ENCODE assay signal across 1 cellular context in genomic region chr1:20787100-20787774, GRCh38.
TF ChIP-seq lines count a peak whose summit lies in the region.

HP1BP3 (minus strand) TSS chr1:20787307; CDS start chr1:20780440, 6,867 bp downstream.

TF ChIP-seq in HEK293, 187 proteins besides CTCF, POLR2A, EP300 and RAD21 (continued from another document):
- peak; percentile 16; the same call in 1 of the 2 replicates for TF ChIP-seq ZNF692 (tag by site-specific recombination; IDR thresholded peaks at IDR 0.05)
- no peak for TF ChIP-seq ZNF426 (tag by site-specific recombination; IDR thresholded peaks at IDR 0.05)
- TF ChIP-seq, protein P1, sequence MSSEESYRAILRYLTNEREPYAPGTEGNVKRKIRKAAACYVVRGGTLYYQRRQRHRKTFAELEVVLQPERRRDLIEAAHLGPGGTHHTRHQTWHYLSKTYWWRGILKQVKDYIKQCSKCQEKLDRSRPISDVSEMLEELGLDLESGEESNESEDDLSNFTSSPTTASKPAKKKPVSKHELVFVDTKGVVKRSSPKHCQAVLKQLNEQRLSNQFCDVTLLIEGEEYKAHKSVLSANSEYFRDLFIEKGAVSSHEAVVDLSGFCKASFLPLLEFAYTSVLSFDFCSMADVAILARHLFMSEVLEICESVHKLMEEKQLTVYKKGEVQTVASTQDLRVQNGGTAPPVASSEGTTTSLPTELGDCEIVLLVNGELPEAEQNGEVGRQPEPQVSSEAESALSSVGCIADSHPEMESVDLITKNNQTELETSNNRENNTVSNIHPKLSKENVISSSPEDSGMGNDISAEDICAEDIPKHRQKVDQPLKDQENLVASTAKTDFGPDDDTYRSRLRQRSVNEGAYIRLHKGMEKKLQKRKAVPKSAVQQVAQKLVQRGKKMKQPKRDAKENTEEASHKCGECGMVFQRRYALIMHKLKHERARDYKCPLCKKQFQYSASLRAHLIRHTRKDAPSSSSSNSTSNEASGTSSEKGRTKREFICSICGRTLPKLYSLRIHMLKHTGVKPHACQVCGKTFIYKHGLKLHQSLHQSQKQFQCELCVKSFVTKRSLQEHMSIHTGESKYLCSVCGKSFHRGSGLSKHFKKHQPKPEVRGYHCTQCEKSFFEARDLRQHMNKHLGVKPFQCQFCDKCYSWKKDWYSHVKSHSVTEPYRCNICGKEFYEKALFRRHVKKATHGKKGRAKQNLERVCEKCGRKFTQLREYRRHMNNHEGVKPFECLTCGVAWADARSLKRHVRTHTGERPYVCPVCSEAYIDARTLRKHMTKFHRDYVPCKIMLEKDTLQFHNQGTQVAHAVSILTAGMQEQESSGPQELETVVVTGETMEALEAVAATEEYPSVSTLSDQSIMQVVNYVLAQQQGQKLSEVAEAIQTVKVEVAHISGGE (tag by site-specific recombination; conservative IDR thresholded peaks at IDR 0.05; ENCODE audit: low read depth), result 0 out of 2 replicates have a peak, but pooled peaks have one; percentile 22
- no peak for TF ChIP-seq MYNN (tag by site-specific recombination; IDR thresholded peaks at IDR 0.05; ENCODE audit: borderline replicate concordance)
- TF ChIP-seq KLF8 (tag by site-specific recombination; IDR thresholded peaks at IDR 0.05), result peak; percentile 47; the same call in 1 of the 2 replicates
- TF ChIP-seq, protein P2, sequence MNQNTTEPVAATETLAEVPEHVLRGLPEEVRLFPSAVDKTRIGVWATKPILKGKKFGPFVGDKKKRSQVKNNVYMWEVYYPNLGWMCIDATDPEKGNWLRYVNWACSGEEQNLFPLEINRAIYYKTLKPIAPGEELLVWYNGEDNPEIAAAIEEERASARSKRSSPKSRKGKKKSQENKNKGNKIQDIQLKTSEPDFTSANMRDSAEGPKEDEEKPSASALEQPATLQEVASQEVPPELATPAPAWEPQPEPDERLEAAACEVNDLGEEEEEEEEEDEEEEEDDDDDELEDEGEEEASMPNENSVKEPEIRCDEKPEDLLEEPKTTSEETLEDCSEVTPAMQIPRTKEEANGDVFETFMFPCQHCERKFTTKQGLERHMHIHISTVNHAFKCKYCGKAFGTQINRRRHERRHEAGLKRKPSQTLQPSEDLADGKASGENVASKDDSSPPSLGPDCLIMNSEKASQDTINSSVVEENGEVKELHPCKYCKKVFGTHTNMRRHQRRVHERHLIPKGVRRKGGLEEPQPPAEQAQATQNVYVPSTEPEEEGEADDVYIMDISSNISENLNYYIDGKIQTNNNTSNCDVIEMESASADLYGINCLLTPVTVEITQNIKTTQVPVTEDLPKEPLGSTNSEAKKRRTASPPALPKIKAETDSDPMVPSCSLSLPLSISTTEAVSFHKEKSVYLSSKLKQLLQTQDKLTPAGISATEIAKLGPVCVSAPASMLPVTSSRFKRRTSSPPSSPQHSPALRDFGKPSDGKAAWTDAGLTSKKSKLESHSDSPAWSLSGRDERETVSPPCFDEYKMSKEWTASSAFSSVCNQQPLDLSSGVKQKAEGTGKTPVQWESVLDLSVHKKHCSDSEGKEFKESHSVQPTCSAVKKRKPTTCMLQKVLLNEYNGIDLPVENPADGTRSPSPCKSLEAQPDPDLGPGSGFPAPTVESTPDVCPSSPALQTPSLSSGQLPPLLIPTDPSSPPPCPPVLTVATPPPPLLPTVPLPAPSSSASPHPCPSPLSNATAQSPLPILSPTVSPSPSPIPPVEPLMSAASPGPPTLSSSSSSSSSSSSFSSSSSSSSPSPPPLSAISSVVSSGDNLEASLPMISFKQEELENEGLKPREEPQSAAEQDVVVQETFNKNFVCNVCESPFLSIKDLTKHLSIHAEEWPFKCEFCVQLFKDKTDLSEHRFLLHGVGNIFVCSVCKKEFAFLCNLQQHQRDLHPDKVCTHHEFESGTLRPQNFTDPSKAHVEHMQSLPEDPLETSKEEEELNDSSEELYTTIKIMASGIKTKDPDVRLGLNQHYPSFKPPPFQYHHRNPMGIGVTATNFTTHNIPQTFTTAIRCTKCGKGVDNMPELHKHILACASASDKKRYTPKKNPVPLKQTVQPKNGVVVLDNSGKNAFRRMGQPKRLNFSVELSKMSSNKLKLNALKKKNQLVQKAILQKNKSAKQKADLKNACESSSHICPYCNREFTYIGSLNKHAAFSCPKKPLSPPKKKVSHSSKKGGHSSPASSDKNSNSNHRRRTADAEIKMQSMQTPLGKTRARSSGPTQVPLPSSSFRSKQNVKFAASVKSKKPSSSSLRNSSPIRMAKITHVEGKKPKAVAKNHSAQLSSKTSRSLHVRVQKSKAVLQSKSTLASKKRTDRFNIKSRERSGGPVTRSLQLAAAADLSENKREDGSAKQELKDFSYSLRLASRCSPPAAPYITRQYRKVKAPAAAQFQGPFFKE (tag by site-specific recombination; IDR thresholded peaks at IDR 0.05; ENCODE audit: borderline replicate concordance), result no peak
- 0 out of 2 replicates have a peak, but pooled peaks have one; percentile 18 for TF ChIP-seq KLF16 (tag by site-specific recombination; IDR thresholded peaks at IDR 0.05)
- TF ChIP-seq ZFP69B (tag by site-specific recombination; IDR thresholded peaks at IDR 0.05), result peak; percentile 31
- TF ChIP-seq ZNF354C (tag by site-specific recombination; IDR thresholded peaks at IDR 0.05; ENCODE audit: borderline replicate concordance, low read depth), result no peak
- no peak for TF ChIP-seq EGR2 (tag by site-specific recombination; IDR thresholded peaks at IDR 0.05; ENCODE audit: low read depth)
- TF ChIP-seq, protein P3, sequence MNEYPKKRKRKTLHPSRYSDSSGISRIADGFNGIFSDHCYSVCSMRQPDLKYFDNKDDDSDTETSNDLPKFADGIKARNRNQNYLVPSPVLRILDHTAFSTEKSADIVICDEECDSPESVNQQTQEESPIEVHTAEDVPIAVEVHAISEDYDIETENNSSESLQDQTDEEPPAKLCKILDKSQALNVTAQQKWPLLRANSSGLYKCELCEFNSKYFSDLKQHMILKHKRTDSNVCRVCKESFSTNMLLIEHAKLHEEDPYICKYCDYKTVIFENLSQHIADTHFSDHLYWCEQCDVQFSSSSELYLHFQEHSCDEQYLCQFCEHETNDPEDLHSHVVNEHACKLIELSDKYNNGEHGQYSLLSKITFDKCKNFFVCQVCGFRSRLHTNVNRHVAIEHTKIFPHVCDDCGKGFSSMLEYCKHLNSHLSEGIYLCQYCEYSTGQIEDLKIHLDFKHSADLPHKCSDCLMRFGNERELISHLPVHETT (tag by site-specific recombination; IDR thresholded peaks at IDR 0.05), result no peak
- TF ChIP-seq PRDM1 (tag by site-specific recombination; IDR thresholded peaks at IDR 0.05), result peak; percentile 96
- no peak for TF ChIP-seq REST (tag by site-specific recombination; IDR thresholded peaks at IDR 0.05)
- TF ChIP-seq ZNF121 (tag by site-specific recombination; IDR thresholded peaks at IDR 0.05), result no peak
- no peak for TF ChIP-seq SP3 (tag by site-specific recombination; IDR thresholded peaks at IDR 0.05)
- TF ChIP-seq ZNF792 (tag by site-specific recombination; IDR thresholded peaks at IDR 0.05), result no peak
- TF ChIP-seq ZBTB8A (tag by site-specific recombination; IDR thresholded peaks at IDR 0.05), result peak; percentile 63
- no peak for TF ChIP-seq ZNF350 (tag by site-specific recombination; IDR thresholded peaks at IDR 0.05)
- peak; percentile 52; the same call in 1 of the 2 replicates for TF ChIP-seq ZNF660 (tag by site-specific recombination; IDR thresholded peaks at IDR 0.05)
- TF ChIP-seq ZNF791 (tag by site-specific recombination; IDR thresholded peaks at IDR 0.05), result no peak
- TF ChIP-seq ZNF335 (tag by site-specific recombination; conservative IDR thresholded peaks at IDR 0.05), result peak; percentile 4; the same call in 1 of the 2 replicates
- peak; percentile 74 for TF ChIP-seq ZNF146 (tag by site-specific recombination; IDR thresholded peaks at IDR 0.05)
- peak; percentile 4; the same call in 1 of the 2 replicates for TF ChIP-seq SP7 (tag by site-specific recombination; IDR thresholded peaks at IDR 0.05)
- TF ChIP-seq SP2 (tag by site-specific recombination; IDR thresholded peaks at IDR 0.05), result peak; percentile 25; the same call in 1 of the 2 replicates
